Comparison of ENCODE assay signal across 8 cellular contexts in the genomic region with DNA sequence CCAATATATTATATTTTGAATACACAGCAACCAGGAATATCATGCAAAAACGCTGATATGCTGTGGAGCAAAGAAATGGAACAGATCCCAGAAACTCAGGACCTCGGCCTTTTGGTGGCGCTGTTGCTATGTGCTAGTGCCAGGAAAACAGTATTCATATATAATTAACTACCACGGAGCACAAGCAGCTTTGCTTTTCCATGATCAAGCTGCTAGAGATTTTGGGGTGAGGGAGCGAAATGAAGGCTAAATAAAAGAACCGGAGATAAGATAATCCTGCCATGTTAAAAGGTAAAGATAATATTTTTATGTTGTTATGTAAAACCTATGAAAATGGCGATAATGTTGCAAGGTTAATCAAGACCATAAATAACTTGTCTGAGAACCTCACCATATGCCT.
DNase-seq lines count a peak whose midpoint lies in the region; ATAC-seq and TF ChIP-seq lines count a peak whose summit lies in the region.

No MANE protein-coding gene starts in this region.

- ATAC-seq in stimulated activated naive B cell treated with anti-CD40 and anti-IgM and Interleukin-4, amounts not matched to agents 10 μg/mL and 1 μg/mL and 100 μg/mL, for 72 hours (replicated peaks), result peak in 1 of 2 donors; percentile 42
- no peak for ATAC-seq in HG03378 (IDR thresholded peaks at IDR 0.05; ENCODE audit: unreplicated experiment)
- ATAC-seq in HG03354 (IDR thresholded peaks at IDR 0.05; ENCODE audit: poor library complexity, severe bottlenecking, unreplicated experiment), result no peak

- peak; percentile 79 for DNase-seq in AG20443 (ENCODE audit: low spot score)
- DNase-seq in NCI-H460 (ENCODE audit: extremely low read depth, low read depth), result peak; percentile 39
- DNase-seq in amygdala (lab: John Stamatoyannopoulos, UW), result peak in 39 of 56 donors; percentile 0 to 73 (median 26)
- DNase-seq in iPS-NIHi7 (ENCODE audit: extremely low spot score), result peak; percentile 73
- peak; percentile 13 for DNase-seq in stimulated activated naive B cell treated with anti-CD40 and anti-IgM and Interleukin-4, amounts not matched to agents 10 μg/mL and 1 μg/mL and 100 μg/mL, for 72 hours

- H3K4me3 Mint-ChIP-seq in stimulated activated naive B cell treated with anti-CD40 and anti-IgM and Interleukin-4, amounts not matched to agents 10 μg/mL and 1 μg/mL and 100 μg/mL, for 72 hours, result no peak overlapping the region

- peaks cover 2 to 6% of the 10 kb centered on the region in 2 donors for H3K4me1 Mint-ChIP-seq in stimulated activated naive B cell treated with anti-CD40 and anti-IgM and Interleukin-4, amounts not matched to agents 10 μg/mL and 1 μg/mL and 100 μg/mL, for 72 hours

- H3K9me3 Mint-ChIP-seq in stimulated activated naive B cell treated with anti-CD40 and anti-IgM and Interleukin-4, amounts not matched to agents 10 μg/mL and 1 μg/mL and 100 μg/mL, for 72 hours, result no peaks in the 10 kb centered on the region

- no peaks in the 10 kb centered on the region for H3K27me3 Mint-ChIP-seq in stimulated activated naive B cell treated with anti-CD40 and anti-IgM and Interleukin-4, amounts not matched to agents 10 μg/mL and 1 μg/mL and 100 μg/mL, for 72 hours

- H3K36me3 Mint-ChIP-seq in stimulated activated naive B cell treated with anti-CD40 and anti-IgM and Interleukin-4, amounts not matched to agents 10 μg/mL and 1 μg/mL and 100 μg/mL, for 72 hours, result no peaks in the 10 kb centered on the region

- no peak overlapping the region for H3K27ac Mint-ChIP-seq in stimulated activated naive B cell treated with anti-CD40 and anti-IgM and Interleukin-4, amounts not matched to agents 10 μg/mL and 1 μg/mL and 100 μg/mL, for 72 hours

- peak; percentile 64 for TF ChIP-seq CTCF in GM12874 (IDR thresholded peaks at IDR 0.05; ENCODE audit: insufficient read depth, low read depth, low read length)

Comparison
In these comparisons a context has a peak if more than half of its experiments do, and no peak if none do; other contexts are left out.
1. DNase-seq: peak in every context shown above with its lines; median percentile 79 in AG20443; 73 in iPS-NIHi7; 39 in NCI-H460; 26 in amygdala; 13 in stimulated activated naive B cell treated with anti-CD40 and anti-IgM and Interleukin-4, amounts not matched to agents 10 μg/mL and 1 μg/mL and 100 μg/mL, for 72 hours.